Comparison of ENCODE assay signal across 13 cellular contexts in the genomic region with DNA sequence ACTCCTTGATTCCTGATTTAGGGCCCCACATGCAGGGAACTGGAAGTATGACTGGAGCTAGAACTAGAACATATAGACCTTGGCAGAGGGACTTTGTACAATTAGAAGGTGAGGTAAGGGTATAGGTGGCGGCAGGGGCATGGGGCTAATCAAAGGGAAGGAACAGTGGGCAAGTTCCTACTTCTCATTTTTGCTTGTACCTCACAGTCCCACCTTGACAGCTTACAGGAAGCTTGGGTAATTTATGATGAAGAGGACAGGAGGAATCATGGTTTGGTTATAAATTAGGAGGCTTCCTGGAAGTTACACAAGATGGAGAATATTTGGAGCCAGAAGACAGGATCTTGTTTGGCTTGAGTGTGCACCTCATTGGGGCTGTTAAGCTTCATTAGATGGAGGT. TPM values are rescaled to one million over a fixed set of nuclear protein-coding genes. Genes with fewer than 3 reads are reported as not detected.
DNase-seq lines count a peak whose midpoint lies in the region; ATAC-seq and TF ChIP-seq lines count a peak whose summit lies in the region.
"Had no signal": no experiment of that assay in that cellular context is flagged by ENCODE, and none has a peak within 500 bp of the region (broad histone marks: within the 10 kb centered on the region; RNA-seq: fewer than 3 reads in every experiment).

No MANE protein-coding gene starts in this region.

- WGBS in right lobe of liver (ENCODE audit: insufficient coverage, low coverage, low lambda C conversion rate, missing lambda C conversion rate), result 57% methylated on average over 1 of the region's 1 CpG

- peaks cover 83% of the 10 kb centered on the region for H3K4me1 Mint-ChIP-seq in activated naive CD4-positive, alpha-beta T cell treated with anti-CD3 and anti-CD28 coated beads for 36 hours (ENCODE audit: low read depth)
- H3K4me1 Mint-ChIP-seq in activated T-helper 1 cell treated with anti-CD3 and anti-CD28 coated beads, Interleukin-12 subunit alpha, Interleukin-12 subunit beta, Interleukin-2, Interleukin-4 antibody, amounts not matched to agents 30 ng/mL and 10 ng/mL and 1 ng/mL, durations not matched to agents 14 hours and 24 hours and 36 hours (ENCODE audit: low read depth), result peaks cover 75% of the 10 kb centered on the region
- H3K4me1 Mint-ChIP-seq in type B pancreatic cell (ENCODE audit: unreplicated experiment), result peaks cover 39% of the 10 kb centered on the region

- H3K4me3 ChIP-seq in right lobe of liver, result no peak overlapping the region

- peak overlapping the region in 2 of 3 donors; percentile 0 to 65 for H3K27ac ChIP-seq in right lobe of liver
- H3K27ac ChIP-seq: RWPE1 had no signal

- CTCF ChIA-PET in activated naive CD4-positive, alpha-beta T cell treated with anti-CD3 and anti-CD28 coated beads for 36 hours (lab: Charles Lee), result interaction anchor here (1.0 to 1.9 kb wide), 2 partner anchors 9 to 30 kb away, joined by 3 to 6 read pairs; no protein-coding TSS in a partner anchor

- H3K9me3 ChIP-seq in right lobe of liver, result no peaks in the 10 kb centered on the region

- H3K4me3 Mint-ChIP-seq in activated naive CD4-positive, alpha-beta T cell treated with anti-CD3 and anti-CD28 coated beads for 36 hours, result no peak overlapping the region
- no peak overlapping the region for H3K4me3 Mint-ChIP-seq in activated T-helper 1 cell treated with anti-CD3 and anti-CD28 coated beads, Interleukin-12 subunit alpha, Interleukin-12 subunit beta, Interleukin-2, Interleukin-4 antibody, amounts not matched to agents 30 ng/mL and 10 ng/mL and 1 ng/mL, durations not matched to agents 14 hours and 24 hours and 36 hours
- H3K4me3 Mint-ChIP-seq in type B pancreatic cell, result peak overlapping the region; percentile 23
- H3K4me3 Mint-ChIP-seq: H9 had no signal

- no peak for TF ChIP-seq POLR2A in right lobe of liver (IDR thresholded peaks at IDR 0.05)

- TF ChIP-seq CTCF in right lobe of liver (IDR thresholded peaks at IDR 0.05) (no peak), type B pancreatic cell (conservative IDR thresholded peaks at IDR 0.05) (no peak)

- H3K36me3 ChIP-seq in right lobe of liver, result no peaks in the 10 kb centered on the region

- intact Hi-C loops in activated naive CD4-positive, alpha-beta T cell treated with anti-CD3 and anti-CD28 coated beads for 36 hours (cut with micrococcal nuclease), result no loop called here
- intact Hi-C loops in activated T-helper 1 cell treated with anti-CD3 and anti-CD28 coated beads, Interleukin-12 subunit alpha, Interleukin-12 subunit beta, Interleukin-2, Interleukin-4 antibody, amounts not matched to agents 30 ng/mL and 10 ng/mL and 1 ng/mL, durations not matched to agents 14 hours and 24 hours and 36 hours (cut with micrococcal nuclease), result loop anchor here (1.0 kb wide), 1 partner anchor 9 kb away; no protein-coding TSS in a partner anchor
- intact Hi-C loops in right lobe of liver (cut with DNase I), result no loop called here

- no peak for DNase-seq in activated naive CD4-positive, alpha-beta T cell treated with anti-CD3 and anti-CD28 coated beads for 36 hours
- no peak for DNase-seq in activated naive CD4-positive, alpha-beta T cell treated with Interleukin-2 at 50 U/mL for 16 hours
- no peak for DNase-seq in activated T-helper 1 cell treated with anti-CD3 and anti-CD28 coated beads, Interleukin-12 subunit alpha, Interleukin-12 subunit beta, Interleukin-2, Interleukin-4 antibody, amounts not matched to agents 30 ng/mL and 10 ng/mL and 1 ng/mL, durations not matched to agents 14 hours and 24 hours and 36 hours (ENCODE audit: low spot score)
- DNase-seq in right lobe of liver (no peak), type B pancreatic cell (ENCODE audit: extremely low spot score, unreplicated experiment) (no peak), ecto neural progenitor cell (ENCODE audit: low spot score) (no peak), kidney tubule cell (ENCODE audit: low spot score) (no peak)
- DNase-seq: cerebellar nuclear complex, H9, NCI-H526 had no signal

- peaks cover 45% of the 10 kb centered on the region for H3K36me3 Mint-ChIP-seq in activated naive CD4-positive, alpha-beta T cell treated with anti-CD3 and anti-CD28 coated beads for 36 hours (ENCODE audit: low read depth)
- H3K36me3 Mint-ChIP-seq in activated T-helper 1 cell treated with anti-CD3 and anti-CD28 coated beads, Interleukin-12 subunit alpha, Interleukin-12 subunit beta, Interleukin-2, Interleukin-4 antibody, amounts not matched to agents 30 ng/mL and 10 ng/mL and 1 ng/mL, durations not matched to agents 14 hours and 24 hours and 36 hours (ENCODE audit: low read depth), result peaks cover 52% of the 10 kb centered on the region
- peaks cover 33% of the 10 kb centered on the region for H3K36me3 Mint-ChIP-seq in type B pancreatic cell

- no peaks in the 10 kb centered on the region for H3K27me3 Mint-ChIP-seq in activated naive CD4-positive, alpha-beta T cell treated with anti-CD3 and anti-CD28 coated beads for 36 hours (ENCODE audit: low read depth)
- H3K27me3 Mint-ChIP-seq in activated T-helper 1 cell treated with anti-CD3 and anti-CD28 coated beads, Interleukin-12 subunit alpha, Interleukin-12 subunit beta, Interleukin-2, Interleukin-4 antibody, amounts not matched to agents 30 ng/mL and 10 ng/mL and 1 ng/mL, durations not matched to agents 14 hours and 24 hours and 36 hours (ENCODE audit: insufficient read depth), result no peaks in the 10 kb centered on the region
- no peaks in the 10 kb centered on the region for H3K27me3 Mint-ChIP-seq in type B pancreatic cell

- no peaks in the 10 kb centered on the region for H3K27me3 ChIP-seq in right lobe of liver

- ATAC-seq in right lobe of liver, result no peak
- no peak for ATAC-seq in GM18870 (IDR thresholded peaks at IDR 0.05; ENCODE audit: unreplicated experiment)
- ATAC-seq: sciatic nerve had no signal

- H3K27ac Mint-ChIP-seq in activated naive CD4-positive, alpha-beta T cell treated with anti-CD3 and anti-CD28 coated beads for 36 hours, result peak overlapping the region; percentile 90
- H3K27ac Mint-ChIP-seq in activated T-helper 1 cell treated with anti-CD3 and anti-CD28 coated beads, Interleukin-12 subunit alpha, Interleukin-12 subunit beta, Interleukin-2, Interleukin-4 antibody, amounts not matched to agents 30 ng/mL and 10 ng/mL and 1 ng/mL, durations not matched to agents 14 hours and 24 hours and 36 hours, result peak overlapping the region; percentile 47
- H3K27ac Mint-ChIP-seq in type B pancreatic cell, result peak overlapping the region; percentile 9
- H3K27ac Mint-ChIP-seq: H9 had no signal

- peaks cover 21% of the 10 kb centered on the region for H3K9me3 Mint-ChIP-seq in activated naive CD4-positive, alpha-beta T cell treated with anti-CD3 and anti-CD28 coated beads for 36 hours
- H3K9me3 Mint-ChIP-seq in activated T-helper 1 cell treated with anti-CD3 and anti-CD28 coated beads, Interleukin-12 subunit alpha, Interleukin-12 subunit beta, Interleukin-2, Interleukin-4 antibody, amounts not matched to agents 30 ng/mL and 10 ng/mL and 1 ng/mL, durations not matched to agents 14 hours and 24 hours and 36 hours, result peaks cover 23% of the 10 kb centered on the region
- H3K9me3 Mint-ChIP-seq in type B pancreatic cell, result peaks cover 15% of the 10 kb centered on the region

- H3K4me1 ChIP-seq in right lobe of liver, result peaks cover 3 to 42% (median 23%) of the 10 kb centered on the region in 4 donors

RNA-seq across cellular contexts. Expression of a gene that starts 33.4 kb away (rescaled TPM):
- 10 to 100 TPM; 66.6 to 69.7 TPM for total RNA-seq in activated naive CD4-positive, alpha-beta T cell treated with anti-CD3 and anti-CD28 coated beads for 36 hours
- 91.3 and 94.3 TPM in 2 replicates for total RNA-seq in activated T-helper 1 cell treated with anti-CD3 and anti-CD28 coated beads, Interleukin-12 subunit alpha, Interleukin-12 subunit beta, Interleukin-2, Interleukin-4 antibody, amounts not matched to agents 30 ng/mL and 10 ng/mL and 1 ng/mL, durations not matched to agents 14 hours and 24 hours and 36 hours
- total RNA-seq in right lobe of liver (10 to 100 TPM in 5 of 6 experiments, 1 to 10 TPM in 1; 9.6 to 17.4 (median 12.5) TPM), type B pancreatic cell (ENCODE audit: low replicate concordance) (31.7 and 78.9 TPM in 2 replicates)

Comparison
In these comparisons a context has a peak if more than half of its experiments do, and no peak if none do; other contexts are left out.
1. H3K27ac Mint-ChIP-seq: peak in every context shown above with its lines; median percentile 90 in activated naive CD4-positive, alpha-beta T cell treated with anti-CD3 and anti-CD28 coated beads for 36 hours; 47 in activated T-helper 1 cell treated with anti-CD3 and anti-CD28 coated beads, Interleukin-12 subunit alpha, Interleukin-12 subunit beta, Interleukin-2, Interleukin-4 antibody, amounts not matched to agents 30 ng/mL and 10 ng/mL and 1 ng/mL, durations not matched to agents 14 hours and 24 hours and 36 hours; 9 in type B pancreatic cell.